In the genomic region with DNA sequence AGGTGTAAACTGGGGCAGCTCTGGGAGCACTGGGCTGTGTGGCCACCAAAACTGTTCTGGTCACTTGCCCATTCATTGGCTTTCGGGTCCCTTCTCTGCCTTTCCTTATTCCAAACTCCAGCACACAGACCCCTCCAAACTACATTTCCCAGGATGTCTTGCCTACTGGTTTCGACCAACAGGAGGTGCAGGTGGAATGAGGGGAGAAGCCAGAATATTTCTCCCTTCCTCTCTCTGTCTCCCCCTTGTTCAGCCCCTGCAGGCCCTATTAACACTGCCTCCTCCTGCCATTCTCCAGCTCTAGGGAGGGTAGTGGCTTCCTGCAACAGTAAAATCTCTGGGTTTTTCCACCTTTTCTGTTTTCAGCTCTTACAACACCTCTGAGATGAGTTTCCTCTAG, we compare ENCODE assay signal across 1 cellular context.
TF ChIP-seq lines count a peak whose summit lies in the region.

No MANE protein-coding gene starts in this region.

TF ChIP-seq in K562, 482 proteins besides CTCF, POLR2A, EP300 and RAD21:
- TF ChIP-seq, protein P1, sequence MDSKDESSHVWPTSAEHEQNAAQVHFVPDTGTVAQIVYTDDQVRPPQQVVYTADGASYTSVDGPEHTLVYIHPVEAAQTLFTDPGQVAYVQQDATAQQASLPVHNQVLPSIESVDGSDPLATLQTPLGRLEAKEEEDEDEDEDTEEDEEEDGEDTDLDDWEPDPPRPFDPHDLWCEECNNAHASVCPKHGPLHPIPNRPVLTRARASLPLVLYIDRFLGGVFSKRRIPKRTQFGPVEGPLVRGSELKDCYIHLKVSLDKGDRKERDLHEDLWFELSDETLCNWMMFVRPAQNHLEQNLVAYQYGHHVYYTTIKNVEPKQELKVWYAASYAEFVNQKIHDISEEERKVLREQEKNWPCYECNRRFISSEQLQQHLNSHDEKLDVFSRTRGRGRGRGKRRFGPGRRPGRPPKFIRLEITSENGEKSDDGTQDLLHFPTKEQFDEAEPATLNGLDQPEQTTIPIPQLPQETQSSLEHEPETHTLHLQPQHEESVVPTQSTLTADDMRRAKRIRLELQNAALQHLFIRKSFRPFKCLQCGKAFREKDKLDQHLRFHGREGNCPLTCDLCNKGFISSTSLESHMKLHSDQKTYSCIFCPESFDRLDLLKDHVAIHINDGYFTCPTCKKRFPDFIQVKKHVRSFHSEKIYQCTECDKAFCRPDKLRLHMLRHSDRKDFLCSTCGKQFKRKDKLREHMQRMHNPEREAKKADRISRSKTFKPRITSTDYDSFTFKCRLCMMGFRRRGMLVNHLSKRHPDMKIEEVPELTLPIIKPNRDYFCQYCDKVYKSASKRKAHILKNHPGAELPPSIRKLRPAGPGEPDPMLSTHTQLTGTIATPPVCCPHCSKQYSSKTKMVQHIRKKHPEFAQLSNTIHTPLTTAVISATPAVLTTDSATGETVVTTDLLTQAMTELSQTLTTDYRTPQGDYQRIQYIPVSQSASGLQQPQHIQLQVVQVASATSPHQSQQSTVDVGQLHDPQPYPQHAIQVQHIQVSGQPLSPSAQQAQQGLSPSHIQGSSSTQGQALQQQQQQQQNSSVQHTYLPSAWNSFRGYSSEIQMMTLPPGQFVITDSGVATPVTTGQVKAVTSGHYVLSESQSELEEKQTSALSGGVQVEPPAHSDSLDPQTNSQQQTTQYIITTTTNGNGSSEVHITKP (IDR thresholded peaks at IDR 0.05; ENCODE audit: partially characterized antibody), result peak; percentile 58
- TF ChIP-seq NFE2 (IDR thresholded peaks at IDR 0.05; ENCODE audit: low read depth) (no peak), ZNF121 (CRISPR knock-in tag; conservative IDR thresholded peaks at IDR 0.05) (no peak)
